Comparison of ENCODE assay signal across 29 cellular contexts in the genomic region with DNA sequence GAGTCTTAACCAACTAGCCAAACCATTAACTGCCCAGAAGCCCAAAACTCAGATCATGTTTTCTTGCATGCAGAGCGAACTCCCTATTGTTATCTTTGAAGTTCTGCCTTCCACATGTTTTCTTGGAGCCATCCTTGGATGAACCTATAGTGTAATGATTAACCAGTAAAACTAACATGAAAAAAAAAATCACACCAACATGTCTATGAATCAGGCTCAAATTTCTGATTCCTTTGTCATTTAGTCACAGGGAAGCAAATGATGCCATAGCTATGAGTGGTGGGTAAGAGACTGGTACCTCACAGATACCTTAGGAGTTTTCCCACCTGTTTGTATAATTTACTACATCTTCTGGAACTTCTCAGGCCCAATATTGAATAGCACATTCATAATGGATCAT.
"Had no signal": no experiment of that assay in that cellular context is flagged by ENCODE, and none has a peak within 500 bp of the region (broad histone marks: within the 10 kb centered on the region; RNA-seq: fewer than 3 reads in every experiment).

No MANE protein-coding gene starts in this region.

- H3K27me3 ChIP-seq: ascending aorta, body of pancreas, Peyer's patch, SJSA1 had no signal

- DNase-seq: activated CD4-positive, alpha-beta T cell treated with anti-CD3 and anti-CD28 coated beads for 48 hours; activated CD4-positive, alpha-beta T cell treated with anti-CD3 and anti-CD28 coated beads, Interleukin-2, amount 50 U/mL, for 4 hours; activated CD4-positive, CD25-positive, alpha-beta regulatory T cell treated with anti-CD3 and anti-CD28 coated beads, Interleukin-2, amount 50 U/mL, for 72 hours; activated CD8-positive, alpha-beta memory T cell treated with anti-CD3 and anti-CD28 coated beads, Interleukin-2, amount 50 U/mL, for 48 hours; activated CD8-positive, alpha-beta T cell treated with anti-CD3 and anti-CD28 coated beads, Interleukin-2, amount 10 ng/mL, durations not matched to agents 7 days and 5 days; activated naive CD4-positive, alpha-beta T cell; activated naive CD8-positive, alpha-beta T cell treated with anti-CD3 and anti-CD28 coated beads, Interleukin-2, amount 50 U/mL, for 24 hours; activated T-cell treated with anti-CD3 and anti-CD28 coated beads, Interleukin-2, amount 50 U/mL, for 1 hour; amniotic stem cell; body of pancreas; Karpas-422; MM.1S; NCI-H1105; NCI-H1436; NCI-H187 treated with DMSO at 0.1 percent for 48 hours; NCI-H2081 treated with DMSO at 0.1 percent for 48 hours; NCI-H2171 treated with DMSO at 0.1 percent for 48 hours; NCI-H345; NCI-H510A; NCI-H526 treated with DMSO at 0.1 percent for 48 hours; NCI-H82; Peyer's patch; SHP77; T-helper 17 cell; T-helper 9 cell had no signal

- H3K27ac ChIP-seq: ascending aorta, body of pancreas, Peyer's patch, SJSA1 had no signal

- H3K4me1 ChIP-seq: body of pancreas, Peyer's patch, SJSA1 had no signal

- H3K36me3 ChIP-seq: ascending aorta, Peyer's patch, SJSA1 had no signal

- H3K4me3 ChIP-seq: ascending aorta, body of pancreas, K562, Peyer's patch, SJSA1 had no signal

- FAIRE-seq: K562 had no signal

- H3K9me3 ChIP-seq: ascending aorta, body of pancreas, Peyer's patch, SJSA1 had no signal

- ATAC-seq: activated CD8-positive, alpha-beta T cell treated with anti-CD3 and anti-CD28 coated beads, Interleukin-2, amount 10 ng/mL, durations not matched to agents 7 days and 5 days; activated naive CD8-positive, alpha-beta T cell treated with anti-CD3 and anti-CD28 coated beads, Interleukin-2, amount 50 U/mL, for 24 hours; body of pancreas; K562; T-helper 17 cell; WTC11 had no signal
